23 cellular contexts compared by ENCODE assay signal in genomic region chr5:121940741-121941140, GRCh38. TPM values are rescaled to one million over a fixed set of nuclear protein-coding genes. Genes with fewer than 3 reads are reported as not detected.
DNase-seq lines count a peak whose midpoint lies in the region; ATAC-seq, FAIRE-seq and TF ChIP-seq lines count a peak whose summit lies in the region.
"Had no signal": no experiment of that assay in that cellular context is flagged by ENCODE, and none has a peak within 500 bp of the region (broad histone marks: within the 10 kb centered on the region; RNA-seq: fewer than 3 reads in every experiment).

No MANE protein-coding gene starts in this region.

- TF ChIP-seq CTCF in D721Med (IDR thresholded peaks at IDR 0.05; ENCODE audit: insufficient read depth, missing control alignments) = no peak
- no peak for TF ChIP-seq CTCF in SK-N-SH (IDR thresholded peaks at IDR 0.05)

- CTCF ChIA-PET in SK-N-SH (lab: Yijun Ruan, JAX) = interaction anchor here (0.6 kb wide), 1 partner anchor 667 kb away, joined by 3 read pairs; no protein-coding TSS in a partner anchor
- CTCF ChIA-PET in HEK293T (lab: Yijun Ruan, JAX) = no interaction called here

- no peaks in the 10 kb centered on the region for H3K9me3 ChIP-seq in SK-N-SH
- H3K9me3 ChIP-seq: A549; BE2C; BLaER1 treated with 17β-estradiol and CSF1 and Interleukin-3, amounts not matched to agents 10 nM and 100 nM had no signal

- peaks cover 0 to 5% of the 10 kb centered on the region in 2 experiments; a peak in 1 of 4 replicates for H3K4me1 ChIP-seq in SK-N-SH (ENCODE audit: control insufficient read depth in 1 of 2, insufficient read depth in 2 of 2, low read depth in 1 of 2, low read length in 1 of 2)
- H3K4me1 ChIP-seq: A549; BLaER1 treated with 17β-estradiol and CSF1 and Interleukin-3, amounts not matched to agents 10 nM and 100 nM had no signal

- H3K9ac ChIP-seq in SK-N-SH = no peak overlapping the region
- H3K9ac ChIP-seq: BLaER1 treated with 17β-estradiol and CSF1 and Interleukin-3, amounts not matched to agents 10 nM and 100 nM had no signal

- no peaks in the 10 kb centered on the region for H3K79me2 ChIP-seq in SK-N-SH (ENCODE audit: insufficient read depth)

- no peaks in the 10 kb centered on the region for H3F3A ChIP-seq in SK-N-SH (replicated peaks; ENCODE audit: insufficient read depth)

- no peak for ATAC-seq in HG03095 (IDR thresholded peaks at IDR 0.05; ENCODE audit: unreplicated experiment)
- ATAC-seq: A549, GM23338, HCT116 had no signal

- 53% methylated on average over 1 of the region's 1 CpG for WGBS in SK-N-SH (ENCODE audit: low lambda C conversion rate)

- H3K9me2 ChIP-seq in SK-N-SH = no peaks in the 10 kb centered on the region

- H3K27me3 ChIP-seq in SK-N-SH (ENCODE audit: insufficient read depth) = no peaks in the 10 kb centered on the region
- H3K27me3 ChIP-seq: BE2C; BLaER1 treated with 17β-estradiol and CSF1 and Interleukin-3, amounts not matched to agents 10 nM and 100 nM had no signal

- TF ChIP-seq EP300 in SK-N-SH (IDR thresholded peaks at IDR 0.05; ENCODE audit: borderline replicate concordance in 1 of 2, low read depth in 1 of 2, low read length in 1 of 2) = peak in 1 of 2 experiments; percentile 70; a peak in 1 of 4 replicates

- POLR2A ChIA-PET in SK-N-SH (lab: Yijun Ruan, JAX) = no interaction called here
- POLR2A ChIA-PET in HEK293T (lab: Yijun Ruan, JAX) = no interaction called here

- H3K36me3 ChIP-seq in SK-N-SH (replicated peaks in 1 of 2; ENCODE audit: control insufficient read depth in 1 of 2, insufficient read depth in 2 of 2, low read length in 1 of 2) = no peaks in the 10 kb centered on the region
- H3K36me3 ChIP-seq: BE2C; BLaER1 treated with 17β-estradiol and CSF1 and Interleukin-3, amounts not matched to agents 10 nM and 100 nM had no signal

- H3K27ac ChIP-seq in SK-N-SH (ENCODE audit: low read depth in 2 of 2, low read length in 1 of 2) = peak overlapping the region in 1 of 2 experiments; percentile 85; a peak in 1 of 4 replicates
- H3K27ac ChIP-seq: A549; BLaER1 treated with 17β-estradiol and CSF1 and Interleukin-3, amounts not matched to agents 10 nM and 100 nM had no signal

- DNase-seq in D721Med (ENCODE audit: insufficient read length, low spot score) (no peak), NCI-H524 treated with DMSO at 0.1 percent for 48 hours (lab: John Stamatoyannopoulos, UW) (peak; percentile 8), SK-N-SH (no peak), HEK293T (ENCODE audit: extremely low spot score) (no peak), foreskin melanocyte (no peak)
- DNase-seq: 8988T; ACHN; AML-193; BE2C; CD4-positive, alpha-beta T cell; CD8-positive, alpha-beta memory T cell; DMS53; DMS79 treated with DMSO at 0.1 percent for 48 hours; GF-D8; H9; HFFc6 had no signal

- H4K20me1 ChIP-seq in SK-N-SH (ENCODE audit: insufficient read depth) = no peaks in the 10 kb centered on the region
- H4K20me1 ChIP-seq: BLaER1 treated with 17β-estradiol and CSF1 and Interleukin-3, amounts not matched to agents 10 nM and 100 nM had no signal

- no peak overlapping the region for H2AFZ ChIP-seq in SK-N-SH (ENCODE audit: low read depth)
- H2AFZ ChIP-seq: GM23338 had no signal

- FAIRE-seq in D721Med (lab: Jason Lieb, UNC) = peak; percentile 80
- FAIRE-seq: A549, GM12891, GM18507 had no signal

- TF ChIP-seq RAD21 in SK-N-SH (IDR thresholded peaks at IDR 0.05; ENCODE audit: low read length) = no peak

- H3K4me3 ChIP-seq in SK-N-SH (ENCODE audit: low read depth in 2 of 2, low read length in 1 of 2) = no peak overlapping the region
- H3K4me3 ChIP-seq: A549; BLaER1 treated with 17β-estradiol and CSF1 and Interleukin-3, amounts not matched to agents 10 nM and 100 nM; GM23338 had no signal

- H3K4me2 ChIP-seq in SK-N-SH = no peak overlapping the region
- H3K4me2 ChIP-seq: A549; BLaER1 treated with 17β-estradiol and CSF1 and Interleukin-3, amounts not matched to agents 10 nM and 100 nM; GM23338 had no signal

TF ChIP-seq in SK-N-SH, 30 proteins besides CTCF, POLR2A, EP300 and RAD21 (continues in another document):
- no peak for TF ChIP-seq TAF1 (IDR thresholded peaks at IDR 0.05; ENCODE audit: borderline replicate concordance, low read depth, low read length)
- TF ChIP-seq ZBTB33 (IDR thresholded peaks at IDR 0.05; ENCODE audit: borderline replicate concordance, low read depth) = no peak
- peak; percentile 22 for TF ChIP-seq CHD2 (IDR thresholded peaks at IDR 0.05; ENCODE audit: low read length, partially characterized antibody)
- TF ChIP-seq USF2 (IDR thresholded peaks at IDR 0.05; ENCODE audit: borderline replicate concordance, low read depth, low read length) = no peak
- no peak for TF ChIP-seq TCF12 (IDR thresholded peaks at IDR 0.05)
- no peak for TF ChIP-seq MXI1 (IDR thresholded peaks at IDR 0.05; ENCODE audit: low read depth, low read length)
- TF ChIP-seq MEF2A (IDR thresholded peaks at IDR 0.05; ENCODE audit: borderline replicate concordance, low read depth) = no peak
- no peak for TF ChIP-seq SIN3A (IDR thresholded peaks at IDR 0.05; ENCODE audit: borderline replicate concordance, low read depth, low read length)
- no peak for TF ChIP-seq JUND (IDR thresholded peaks at IDR 0.05)
- TF ChIP-seq FOXM1 (IDR thresholded peaks at IDR 0.05; ENCODE audit: low read depth) = no peak

TF ChIP-seq in HEK293T, 16 proteins besides CTCF, POLR2A, EP300 and RAD21:
- no peak for TF ChIP-seq ZNF384 (IDR thresholded peaks at IDR 0.05)
TF ChIP-seq in HEK293T: peak in this region for 0.

RNA-seq across cellular contexts. Expression of gene SRFBP1, which starts 21.0 kb away (rescaled TPM):
- 1.6 and 2.4 TPM in 2 replicates for polyA plus RNA-seq in SK-N-SH (2012; rRNA removed)
- polyA plus RNA-seq in SK-N-SH (2012; cell fraction: cytosol; rRNA removed) = 2.6 and 3.5 TPM in 2 replicates
- 1.1 and 2.7 TPM in 2 replicates for polyA plus RNA-seq in SK-N-SH (2012; cell fraction: nucleus; rRNA removed)
